Comparison of ENCODE assay signal across 13 cellular contexts in the genomic region with DNA sequence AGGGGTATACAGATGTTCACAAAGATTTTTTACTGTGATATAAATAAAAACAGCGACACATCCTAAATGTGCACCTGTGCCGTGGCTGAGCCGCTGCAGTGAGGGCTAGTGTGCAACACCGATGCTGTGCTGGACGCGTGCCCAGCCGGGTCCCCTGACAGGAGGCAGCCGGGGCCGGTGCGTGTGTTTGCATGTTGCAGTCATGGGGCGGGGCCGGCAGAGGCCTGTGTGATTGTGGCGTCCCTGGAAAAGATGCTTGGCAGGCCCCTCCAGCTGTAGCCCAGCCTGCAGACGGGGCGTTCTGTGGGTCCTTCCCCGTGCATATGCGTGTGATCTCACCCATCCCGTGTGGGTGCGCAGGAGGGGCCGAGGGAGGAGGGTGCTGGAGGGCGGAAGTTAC. TPM values are rescaled to one million over a fixed set of nuclear protein-coding genes. Genes with fewer than 3 reads are reported as not detected.
DNase-seq lines count a peak whose midpoint lies in the region; ATAC-seq, FAIRE-seq and TF ChIP-seq lines count a peak whose summit lies in the region.
"Had no signal": no experiment of that assay in that cellular context is flagged by ENCODE, and none has a peak within 500 bp of the region (broad histone marks: within the 10 kb centered on the region; RNA-seq: fewer than 3 reads in every experiment).

No MANE protein-coding gene starts in this region.

- 92% methylated on average over 21 of the region's 21 CpGs; no CpG with 5 or more reads in 1 of the 2 experiments for whole genome bisulfite sequencing in H1 (ENCODE audit: extremely low coverage in 1 of 2, insufficient coverage in 1 of 2, insufficient read length in 1 of 2, insufficient replicate concordance in 2 of 2, low coverage in 1 of 2, low lambda C conversion rate in 2 of 2, missing lambda C conversion rate in 1 of 2), 2 experiments
- WGBS in gastroesophageal sphincter (ENCODE audit: low coverage in 1 of 2), 2 donors: 40 to 55% methylated on average over 9 to 14 of the region's 21 CpGs

- H4K8ac ChIP-seq in H1 (ENCODE audit: extremely low read depth, insufficient read depth, low read length): peak overlapping the region; percentile 23; the same call in 1 of the 2 replicates

- H3K4me2 ChIP-seq in GM23338: no peak overlapping the region
- no peak overlapping the region for H3K4me2 ChIP-seq in H1 (ENCODE audit: insufficient read depth in 1 of 2, low read depth in 2 of 2, low read length in 2 of 2)

- TF ChIP-seq EP300 in H1 (IDR thresholded peaks at IDR 0.05; ENCODE audit: borderline replicate concordance in 1 of 2, low read depth in 2 of 2, low read length in 2 of 2): no peak
- TF ChIP-seq EP300 in gastroesophageal sphincter (IDR thresholded peaks at IDR 0.05): no peak

- no peak overlapping the region for H3K14ac ChIP-seq in H1 (ENCODE audit: insufficient read length)

- in situ Hi-C loops in gastrocnemius medialis (cut with MboI; ENCODE audit: low sequenced_read_pairs in 4 of 4): no loop called here

- H3K27me3 Mint-ChIP-seq in GM23338 (ENCODE audit: insufficient read depth, low read depth, poor library complexity): peaks cover 10% of the 10 kb centered on the region
- H3K27me3 Mint-ChIP-seq in osteocyte (ENCODE audit: unreplicated experiment): no peaks in the 10 kb centered on the region
- H3K27me3 Mint-ChIP-seq: CD8-positive, alpha-beta memory T cell had no signal

- DNase-seq in GM23338 (ENCODE audit: low spot score) (no peak), NCI-H2107 (lab: John Stamatoyannopoulos, UW) (peak; percentile 93), H1 (ENCODE audit: low read depth in 1 of 2, low spot score in 2 of 2) (no peak), gastrocnemius medialis (peak in 1 of 2 donors; percentile 37), osteocyte (ENCODE audit: extremely low spot score, unreplicated experiment) (no peak), head of caudate nucleus (no peak)
- DNase-seq: activated CD4-positive, alpha-beta T cell treated with anti-CD3 and anti-CD28 coated beads for 4 hours; activated T-cell treated with anti-CD3 and anti-CD28 coated beads, Interleukin-2, amount 50 U/mL, for 72 hours; CD8-positive, alpha-beta memory T cell; natural killer cell; T-helper 1 cell had no signal

- H2BK20ac ChIP-seq in H1 (ENCODE audit: low read length): no peak overlapping the region

- H2BK5ac ChIP-seq in H1 (ENCODE audit: low read depth, low read length): no peak overlapping the region

- no peak overlapping the region for H4K5ac ChIP-seq in H1 (ENCODE audit: insufficient read length, low read depth, low read length)

- intact Hi-C loops in gastrocnemius medialis (cut with DNase I; ENCODE audit: low total_unique reads): no loop called here
- intact Hi-C loops in head of caudate nucleus (cut with DNase I): no loop called here

- H3K4ac ChIP-seq in H1 (replicated peaks; ENCODE audit: insufficient read length, low read depth, low read length): no peak overlapping the region

- H3K4me3 ChIP-seq in GM23338: no peak overlapping the region
- no peak overlapping the region for H3K4me3 ChIP-seq in H1 (ENCODE audit: extremely low read depth in 1 of 4, insufficient read depth in 2 of 4, low read depth in 3 of 4, low read length in 4 of 4)
- H3K4me3 ChIP-seq in gastrocnemius medialis: no peak overlapping the region
- no peak overlapping the region for H3K4me3 ChIP-seq in gastroesophageal sphincter
- H3K4me3 ChIP-seq: ascending aorta had no signal

- no peak overlapping the region for H4K91ac ChIP-seq in H1 (replicated peaks; ENCODE audit: insufficient read length, low read length)

- H3K9me3 Mint-ChIP-seq in GM23338: no peaks in the 10 kb centered on the region; the same call in 1 of the 3 replicates
- H3K9me3 Mint-ChIP-seq in osteocyte (ENCODE audit: unreplicated experiment): no peaks in the 10 kb centered on the region
- H3K9me3 Mint-ChIP-seq: activated T-cell treated with anti-CD3 and anti-CD28 coated beads, Interleukin-2, amount 50 U/mL, for 72 hours; CD8-positive, alpha-beta memory T cell; natural killer cell had no signal

- no peaks in the 10 kb centered on the region for H3K23me2 ChIP-seq in H1 (ENCODE audit: low read depth, low read length)

- peaks cover 12% of the 10 kb centered on the region for H4K20me1 ChIP-seq in GM23338 (replicated peaks; ENCODE audit: insufficient read depth)
- H4K20me1 ChIP-seq in H1 (replicated peaks in 1 of 2; ENCODE audit: control insufficient read depth in 1 of 2, insufficient read depth in 2 of 2, low read length in 2 of 2): peaks cover 0 to 8% of the 10 kb centered on the region in 2 experiments

- no peak overlapping the region for H2BK15ac ChIP-seq in H1 (ENCODE audit: low read length)

- H3K4me1 Mint-ChIP-seq in GM23338 (no peaks in the 10 kb centered on the region; the same call in 2 of the 3 replicates), osteocyte (ENCODE audit: unreplicated experiment) (no peaks in the 10 kb centered on the region)

- H3K9ac ChIP-seq in H1 (replicated peaks in 1 of 4; ENCODE audit: extremely low read depth in 1 of 4, low read depth in 3 of 4, low read length in 3 of 4): no peak overlapping the region

- peak overlapping the region; percentile 85; the same call in 1 of the 2 replicates for H3K27ac ChIP-seq in GM23338 (ENCODE audit: low read depth)
- H3K27ac ChIP-seq in H1 (ENCODE audit: low read depth, low read length): no peak overlapping the region
- H3K27ac ChIP-seq in gastrocnemius medialis: peak overlapping the region in 3 of 4 donors; percentile 59 to 74 (median 66)
- H3K27ac ChIP-seq in gastroesophageal sphincter: no peak overlapping the region
- H3K27ac ChIP-seq: ascending aorta had no signal

- no peak overlapping the region for H2BK120ac ChIP-seq in H1 (replicated peaks; ENCODE audit: low read depth, low read length)

- POLR2A ChIA-PET in H1 (lab: Charles Lee; ENCODE audit: partially characterized antibody): no interaction called here

- CTCF ChIA-PET in H1 (lab: Charles Lee; ENCODE audit: partially characterized antibody): interaction anchor here (0.7 to 2.0 kb wide), 6 partner anchors 9 to 113 kb away, joined by 3 to 6 read pairs (median 4); no protein-coding TSS in a partner anchor

- H3K36me3 ChIP-seq in GM23338 (ENCODE audit: insufficient read depth) (peaks cover 11% of the 10 kb centered on the region; the same call in 1 of the 2 replicates), H1 (ENCODE audit: control insufficient read depth in 2 of 4, insufficient read depth in 4 of 4, low read length in 3 of 4) (peaks cover 15 to 33% (median 29%) of the 10 kb centered on the region in 4 experiments), gastrocnemius medialis (peaks cover 0 to 45% of the 10 kb centered on the region in 2 donors), gastroesophageal sphincter (peaks cover 0 to 98% of the 10 kb centered on the region in 2 donors)

- H3K27me3 ChIP-seq in GM23338 (ENCODE audit: insufficient read depth) (no peaks in the 10 kb centered on the region), H1 (replicated peaks in 1 of 4; ENCODE audit: control insufficient read depth in 3 of 4, extremely low read depth in 1 of 4, insufficient read depth in 3 of 4, low read length in 3 of 4) (no peaks in the 10 kb centered on the region), gastrocnemius medialis (no peaks in the 10 kb centered on the region), gastroesophageal sphincter (no peaks in the 10 kb centered on the region)
- H3K27me3 ChIP-seq: ascending aorta had no signal

- H3K36me3 Mint-ChIP-seq in GM23338 (ENCODE audit: low read depth) (peaks cover 52% of the 10 kb centered on the region), osteocyte (ENCODE audit: unreplicated experiment) (peaks cover 47% of the 10 kb centered on the region)
- H3K36me3 Mint-ChIP-seq: natural killer cell had no signal

- H3K27ac Mint-ChIP-seq in GM23338 (no peak overlapping the region), osteocyte (ENCODE audit: unreplicated experiment) (no peak overlapping the region)
- H3K27ac Mint-ChIP-seq: activated T-cell treated with anti-CD3 and anti-CD28 coated beads, Interleukin-2, amount 50 U/mL, for 72 hours; natural killer cell had no signal

- H2BK12ac ChIP-seq in H1 (ENCODE audit: low read depth, low read length): no peak overlapping the region

- H3K18ac ChIP-seq in H1 (ENCODE audit: extremely low read depth, low read length): no peak overlapping the region

- no peak for ATAC-seq in GM23338
- no peak for ATAC-seq in gastrocnemius medialis
- no peak for ATAC-seq in gastroesophageal sphincter
- ATAC-seq: activated T-cell treated with anti-CD3 and anti-CD28 coated beads, Interleukin-2, amount 50 U/mL, for 72 hours; natural killer cell had no signal

- no peak for FAIRE-seq in H1 (lab: Jason Lieb, UNC)

- TF ChIP-seq POLR2A in H1 (IDR thresholded peaks at IDR 0.05; ENCODE audit: control extremely low read depth in 1 of 2, low read depth in 2 of 2, low read length in 2 of 2) (no peak), gastrocnemius medialis (IDR thresholded peaks at IDR 0.05) (no peak), gastroesophageal sphincter (IDR thresholded peaks at IDR 0.05) (no peak)

- H3K79me1 ChIP-seq in H1 (ENCODE audit: low read depth, low read length): no peaks in the 10 kb centered on the region; the same call in 1 of the 2 replicates

- no peak overlapping the region for H3K56ac ChIP-seq in H1 (replicated peaks; ENCODE audit: insufficient read length, low read depth, low read length)

- no peaks in the 10 kb centered on the region for H3F3A ChIP-seq in GM23338 (replicated peaks; ENCODE audit: low read depth)

- TF ChIP-seq RAD21 in H1 (IDR thresholded peaks at IDR 0.05 in 1 of 2, conservative IDR thresholded peaks at IDR 0.05 in 1 of 2; ENCODE audit: low read depth in 2 of 2, low read length in 2 of 2): no peak

- H3K4me3 Mint-ChIP-seq in GM23338 (no peak overlapping the region), osteocyte (ENCODE audit: unreplicated experiment) (no peak overlapping the region)
- H3K4me3 Mint-ChIP-seq: activated T-cell treated with anti-CD3 and anti-CD28 coated beads, Interleukin-2, amount 50 U/mL, for 72 hours; CD8-positive, alpha-beta memory T cell; natural killer cell had no signal

- no peaks in the 10 kb centered on the region for H3K9me3 ChIP-seq in H1 (ENCODE audit: insufficient read depth in 2 of 2, low read depth in 1 of 2, low read length in 1 of 2)
- H3K9me3 ChIP-seq in gastrocnemius medialis: no peaks in the 10 kb centered on the region
- no peaks in the 10 kb centered on the region for H3K9me3 ChIP-seq in gastroesophageal sphincter
- H3K9me3 ChIP-seq: ascending aorta had no signal

- no peaks in the 10 kb centered on the region for H3K79me2 ChIP-seq in GM23338 (replicated peaks; ENCODE audit: insufficient read depth)
- no peaks in the 10 kb centered on the region; a peak in 1 of 4 replicates for H3K79me2 ChIP-seq in H1 (ENCODE audit: control insufficient read depth in 1 of 2, insufficient read depth in 2 of 2, low read length in 2 of 2)

- no peak for TF ChIP-seq CTCF in GM23338 (conservative IDR thresholded peaks at IDR 0.05; ENCODE audit: low read depth in 2 of 2)
- no peak for TF ChIP-seq CTCF in H1 (IDR thresholded peaks at IDR 0.05; ENCODE audit: control extremely low read depth in 1 of 3, insufficient read depth in 1 of 3, low read depth in 1 of 3, low read length in 3 of 3)
- no peak for TF ChIP-seq CTCF in gastrocnemius medialis (IDR thresholded peaks at IDR 0.05 in 4 of 5, conservative IDR thresholded peaks at IDR 0.05 in 1 of 5)
- no peak for TF ChIP-seq CTCF in osteocyte (IDR thresholded peaks at IDR 0.05)
- no peak for TF ChIP-seq CTCF in gastroesophageal sphincter (IDR thresholded peaks at IDR 0.05)

- H3K23ac ChIP-seq in H1 (ENCODE audit: insufficient read length): no peak overlapping the region

- no peaks in the 10 kb centered on the region for H3K9me2 ChIP-seq in GM23338 (ENCODE audit: insufficient read depth)

- no peaks in the 10 kb centered on the region for H3K4me1 ChIP-seq in GM23338 (ENCODE audit: insufficient read depth)
- no peaks in the 10 kb centered on the region for H3K4me1 ChIP-seq in H1 (replicated peaks in 1 of 4; ENCODE audit: control insufficient read depth in 3 of 4, insufficient read depth in 4 of 4, low read length in 3 of 4)
- peaks cover 8% of the 10 kb centered on the region in 2 donors for H3K4me1 ChIP-seq in gastrocnemius medialis
- H3K4me1 ChIP-seq in gastroesophageal sphincter: no peaks in the 10 kb centered on the region
- H3K4me1 ChIP-seq: ascending aorta had no signal

- H2AFZ ChIP-seq in GM23338: no peak overlapping the region
- no peak overlapping the region for H2AFZ ChIP-seq in H1 (ENCODE audit: low read length)

- H2AK5ac ChIP-seq in H1 (ENCODE audit: low read depth, low read length): no peak overlapping the region

RNA-seq across cellular contexts. Expression of gene MUC6, which starts 30.6 kb away (rescaled TPM):
- total RNA-seq in GM23338 (2014; rRNA removed; shearing (Covaris generic)): not detected in 2 replicates
- not detected in 2 replicates for polyA plus RNA-seq in GM23338 (2016; fragmentation: Nextera tagmentation; extraction: Ambion mirVana)
- not detected in 2 replicates for total RNA-seq in H1 (2021; fragmentation: NEBNext Ultra II Directional; extraction: Animal tissue kit (Norgen Biotek cat#: 25700))
- 0.09 TPM in 1 of 2 replicates, not detected in the other for polyA plus RNA-seq in H1 (2011; rRNA removed)
- polyA plus RNA-seq in H1 (2011; cell fraction: cytosol; rRNA removed): not detected
- not detected for polyA plus RNA-seq in H1 (2011; cell fraction: nucleus; rRNA removed)
- 0.24 to 1.1 TPM (median 0.29 TPM) in 4 replicates for polyA plus RNA-seq in H1 (2012, experiment 1 of 2)
- polyA plus RNA-seq in H1 (2012, experiment 2 of 2): 0.03 TPM
- under 0.01 TPM for polyA plus RNA-seq in H1 (2013, experiment 1 of 2)
- polyA plus RNA-seq in H1 (2013, experiment 2 of 2): not detected
- polyA minus RNA-seq in H1 (2011; rRNA and poly(A)+ RNA removed): not detected in 2 replicates
- not detected for polyA minus RNA-seq in H1 (2011; cell fraction: cytosol; rRNA and poly(A)+ RNA removed)
- not detected for polyA minus RNA-seq in H1 (2011; cell fraction: nucleus; rRNA and poly(A)+ RNA removed)
- total RNA-seq in gastrocnemius medialis: not detected
- not detected in 2 replicates for total RNA-seq in osteocyte
- total RNA-seq in gastroesophageal sphincter: under 1 TPM in 1 of 4 donors, not detected in 3; 0.77 TPM
- total RNA-seq: activated T-cell treated with anti-CD3 and anti-CD28 coated beads, Interleukin-2, amount 50 U/mL, for 72 hours; ascending aorta; CD8-positive, alpha-beta memory T cell; natural killer cell had no signal
- polyA plus RNA-seq: CD8-positive, alpha-beta memory T cell had no signal

Comparison
In these comparisons a context has a peak if more than half of its experiments do, and no peak if none do; other contexts are left out.
1. H3K27ac ChIP-seq: peak in GM23338 (single experiment) and gastrocnemius medialis (3 of 4); none in H1 (single experiment) and gastroesophageal sphincter (0 of 4).